8 cellular contexts compared by ENCODE assay signal in genomic region chr2:60998628-60999545, GRCh38. TPM values are rescaled to one million over a fixed set of nuclear protein-coding genes. Genes with fewer than 3 reads are reported as not detected.
A peak's percentile ranks its signal among the peaks of the same experiment; 100 is the strongest.
DNase-seq lines count a peak whose midpoint lies in the region; ATAC-seq, FAIRE-seq and TF ChIP-seq lines count a peak whose summit lies in the region.

No MANE protein-coding gene starts in this region.

- no peak overlapping the region for H2AFZ ChIP-seq in smooth muscle cell (ENCODE audit: low read depth)

- H3K9me3 ChIP-seq in CD4-positive, alpha-beta T cell (ENCODE audit: control insufficient read depth, low read length): no peaks in the 10 kb centered on the region
- H3K9me3 ChIP-seq in smooth muscle cell (replicated peaks; ENCODE audit: low read depth): no peaks in the 10 kb centered on the region

- POLR2A ChIA-PET in CD4-positive, alpha-beta T cell (lab: Charles Lee): interaction anchor here (0.6 to 1.9 kb wide), 6 partner anchors 34 to 242 kb away, joined by 3 to 7 read pairs (median 4); no protein-coding TSS in a partner anchor

- H3K4me3 ChIP-seq in smooth muscle cell: no peak overlapping the region

- FAIRE-seq in TTC549 (lab: Jason Lieb, UNC): peak; percentile 98

- no peaks in the 10 kb centered on the region for H3K36me3 ChIP-seq in smooth muscle cell (ENCODE audit: low read depth)

- WGBS in smooth muscle cell (ENCODE audit: low lambda C conversion rate): 67% methylated on average over 4 of the region's 4 CpGs

- H3K9ac ChIP-seq in smooth muscle cell (ENCODE audit: low read depth): no peak overlapping the region

- intact Hi-C loops in CD4-positive, alpha-beta T cell (cut with DNase I, micrococcal nuclease): loop anchor here (1.0 to 10.0 kb wide), 5 partner anchors 114 to 292 kb away; partner anchors contain the start of gene REL (in 1 of the 2)

- TF ChIP-seq CTCF in CD4-positive, alpha-beta T cell (IDR thresholded peaks at IDR 0.05): peak; percentile 94
- peak; percentile 62 for TF ChIP-seq CTCF in smooth muscle cell (IDR thresholded peaks at IDR 0.05; ENCODE audit: borderline replicate concordance, insufficient read depth, poor library complexity, severe bottlenecking)

- no peak overlapping the region for H3K4me2 ChIP-seq in smooth muscle cell

- no peaks in the 10 kb centered on the region for H3K27me3 ChIP-seq in CD4-positive, alpha-beta T cell (ENCODE audit: control insufficient read depth, insufficient read depth, low read length)
- H3K27me3 ChIP-seq in smooth muscle cell (ENCODE audit: low read depth): no peaks in the 10 kb centered on the region

- H3K27me3 Mint-ChIP-seq in CD4-positive, alpha-beta T cell: no peaks in the 10 kb centered on the region

- no peaks in the 10 kb centered on the region for H3K4me1 ChIP-seq in smooth muscle cell (ENCODE audit: low read depth)

- no peak overlapping the region for H3K27ac ChIP-seq in CD4-positive, alpha-beta T cell (ENCODE audit: low read depth, low read length)
- H3K27ac ChIP-seq in smooth muscle cell (ENCODE audit: low read depth): no peak overlapping the region

- no peaks in the 10 kb centered on the region for H3K9me3 Mint-ChIP-seq in CD4-positive, alpha-beta T cell

- H3K27ac Mint-ChIP-seq in CD4-positive, alpha-beta T cell: no peak overlapping the region

- no peaks in the 10 kb centered on the region for H3K4me1 Mint-ChIP-seq in CD4-positive, alpha-beta T cell (ENCODE audit: low read depth)

- peak in 2 of 10 experiments; percentile 9 to 13 for DNase-seq in CD4-positive, alpha-beta T cell
- DNase-seq in NCI-H1694 treated with DMSO at 0.1 percent for 48 hours (lab: John Stamatoyannopoulos, UW): peak; percentile 92
- DNase-seq in globus pallidus (ENCODE audit: low spot score): peak; percentile 25
- no peak for DNase-seq in smooth muscle cell (lab: John Stamatoyannopoulos, UW; ENCODE audit: unreplicated experiment)
- no peak for DNase-seq in UCSD-AML1 (lab: John Stamatoyannopoulos, UW; ENCODE audit: unreplicated experiment)
- DNase-seq in activated CD4-positive, alpha-beta T cell treated with anti-CD3 and anti-CD28 coated beads, Interleukin-2, amount 50 U/mL, for 1 hour: no peak

- no peaks in the 10 kb centered on the region for H3K79me2 ChIP-seq in smooth muscle cell (ENCODE audit: low read depth)

- ATAC-seq in CD4-positive, alpha-beta T cell (ENCODE audit: poor library complexity): peak; percentile 86
- ATAC-seq in GM21529 (IDR thresholded peaks at IDR 0.05; ENCODE audit: unreplicated experiment): peak; percentile 62

- H3K36me3 Mint-ChIP-seq in CD4-positive, alpha-beta T cell (ENCODE audit: low read depth): no peaks in the 10 kb centered on the region

- CTCF ChIA-PET in CD4-positive, alpha-beta T cell (lab: Charles Lee): interaction anchor here (0.6 to 2.5 kb wide), 23 partner anchors 11 to 293 kb away, joined by 3 to 25 read pairs (median 4); no protein-coding TSS in a partner anchor

- H4K20me1 ChIP-seq in smooth muscle cell (ENCODE audit: low read depth): no peaks in the 10 kb centered on the region

- H3F3A ChIP-seq in smooth muscle cell (ENCODE audit: low read depth): no peaks in the 10 kb centered on the region

- H3K4me3 Mint-ChIP-seq in CD4-positive, alpha-beta T cell: no peak overlapping the region

RNA-seq across cellular contexts. Expression of gene PEX13, which starts 18.6 kb away (rescaled TPM):
- total RNA-seq in CD4-positive, alpha-beta T cell: 10 to 100 TPM in 1 of 2 experiments, 1 to 10 TPM in 1; 8.6 to 12.2 TPM
- 46.0 and 50.2 TPM in 2 replicates for total RNA-seq in smooth muscle cell
- 14.1 and 14.9 TPM in 2 replicates for polyA plus RNA-seq in smooth muscle cell

RNA-seq across cellular contexts. Expression of gene PUS10, which starts 19.2 kb away (rescaled TPM):
- 1 to 10 TPM; 2.0 to 2.6 TPM for total RNA-seq in CD4-positive, alpha-beta T cell
- 6.3 and 9.2 TPM in 2 replicates for total RNA-seq in smooth muscle cell
- 3.3 and 3.5 TPM in 2 replicates for polyA plus RNA-seq in smooth muscle cell

Comparison
In these comparisons a context has a peak if more than half of its experiments do, and no peak if none do; other contexts are left out.
1. DNase-seq: peak in NCI-H1694 treated with DMSO at 0.1 percent for 48 hours (single experiment) and globus pallidus (single experiment); none in smooth muscle cell (single experiment), UCSD-AML1 (single experiment) and activated CD4-positive, alpha-beta T cell treated with anti-CD3 and anti-CD28 coated beads, Interleukin-2, amount 50 U/mL, for 1 hour (single experiment).